Comparison of ENCODE assay signal across 9 cellular contexts in genomic region chr6:137717074-137718073, GRCh38.
DNase-seq lines count a peak whose midpoint lies in the region; ATAC-seq and TF ChIP-seq lines count a peak whose summit lies in the region.
"Had no signal": no experiment of that assay in that cellular context is flagged by ENCODE, and none has a peak within 500 bp of the region (broad histone marks: within the 10 kb centered on the region; RNA-seq: fewer than 3 reads in every experiment).

No MANE protein-coding gene starts in this region.

- H3K36me3 ChIP-seq in ascending aorta = no peaks in the 10 kb centered on the region

- H3K4me1 ChIP-seq in ascending aorta = no peaks in the 10 kb centered on the region

- intact Hi-C loops in ascending aorta (cut with DNase I) = no loop called here

- ATAC-seq in HG03039 (IDR thresholded peaks at IDR 0.05; ENCODE audit: unreplicated experiment) (no peak), HG02852 (IDR thresholded peaks at IDR 0.05; ENCODE audit: unreplicated experiment) (no peak)
- ATAC-seq: left lobe of liver had no signal

- TF ChIP-seq CTCF in ascending aorta (IDR thresholded peaks at IDR 0.05) = no peak

- DNase-seq in NCI-H1105 treated with DMSO at 0.1 percent for 48 hours (lab: John Stamatoyannopoulos, UW) = peak; percentile 10
- DNase-seq in NCI-H1105 (lab: John Stamatoyannopoulos, UW) = no peak
- DNase-seq in activated CD4-positive, alpha-beta T cell treated with anti-CD3 and anti-CD28 coated beads for 4 hours = peak; percentile 67 to 73
- peak; percentile 77 for DNase-seq in effector CD4-positive, alpha-beta T cell
- peak; percentile 55 to 77 for DNase-seq in stimulated activated CD8-positive, alpha-beta memory T cell treated with anti-CD3 and anti-CD28 coated beads, Interleukin-7, amount 100 ng/mL, for 48 hours (ENCODE audit: extremely low read depth in 1 of 2, low read depth in 1 of 2)
- no peak for DNase-seq in ascending aorta (ENCODE audit: low spot score in 2 of 2)

- no peaks in the 10 kb centered on the region for H3K9me3 ChIP-seq in ascending aorta

- no peaks in the 10 kb centered on the region for H3K27me3 ChIP-seq in ascending aorta

- no peak overlapping the region for H3K27ac ChIP-seq in ascending aorta

- no peak overlapping the region for H3K4me3 ChIP-seq in ascending aorta

Comparison
In these comparisons a context has a peak if more than half of its experiments do, and no peak if none do; other contexts are left out.
1. DNase-seq: peak in NCI-H1105 treated with DMSO at 0.1 percent for 48 hours (single experiment), activated CD4-positive, alpha-beta T cell treated with anti-CD3 and anti-CD28 coated beads for 4 hours (2 of 2), effector CD4-positive, alpha-beta T cell (single experiment) and stimulated activated CD8-positive, alpha-beta memory T cell treated with anti-CD3 and anti-CD28 coated beads, Interleukin-7, amount 100 ng/mL, for 48 hours (2 of 2); none in NCI-H1105 (single experiment) and ascending aorta (0 of 2).